Comparison of ENCODE assay signal across 8 cellular contexts in genomic region chr5:135034186-135034962, GRCh38. TPM values are rescaled to one million over a fixed set of nuclear protein-coding genes. Genes with fewer than 3 reads are reported as not detected.
A peak's percentile ranks its signal among the peaks of the same experiment; 100 is the strongest.
DNase-seq lines count a peak whose midpoint lies in the region; ATAC-seq and TF ChIP-seq lines count a peak whose summit lies in the region.

Gene PITX1 (minus strand): TSS chr5:135034228. CDS start chr5:135033881, 347 bp downstream.

- WGBS in upper lobe of left lung, 2 donors = 8 to 24% methylated on average over 5 to 18 of the region's 71 CpGs

- no peak for TF ChIP-seq EP300 in upper lobe of left lung (IDR thresholded peaks at IDR 0.05)

- no peaks in the 10 kb centered on the region; the same call in 1 of the 2 replicates for H3K36me3 ChIP-seq in SK-N-MC (ENCODE audit: insufficient read depth, low read length)
- H3K36me3 ChIP-seq in colonic mucosa = no peaks in the 10 kb centered on the region
- H3K36me3 ChIP-seq in mucosa of rectum (ENCODE audit: control insufficient read depth in 2 of 2, insufficient read depth in 2 of 2, low read length in 2 of 2) = no peaks in the 10 kb centered on the region
- H3K36me3 ChIP-seq in upper lobe of left lung = no peaks in the 10 kb centered on the region

- peak in 1 of 2 donors; percentile 9 for ATAC-seq in upper lobe of left lung (ENCODE audit: low FRiP score in 2 of 2)
- ATAC-seq in HG03196 (IDR thresholded peaks at IDR 0.05; ENCODE audit: unreplicated experiment) = no peak

- H3K9me3 ChIP-seq in SK-N-MC (ENCODE audit: low read depth, low read length) (no peaks in the 10 kb centered on the region), colonic mucosa (no peaks in the 10 kb centered on the region), mucosa of rectum (ENCODE audit: control insufficient read depth in 2 of 2, low read length in 2 of 2) (no peaks in the 10 kb centered on the region), upper lobe of left lung (no peaks in the 10 kb centered on the region)

- H3K27ac ChIP-seq in SK-N-MC (peak within 1 kb of the TSS; percentile 82), colonic mucosa (peak within 1 kb of the TSS; percentile 50), mucosa of rectum (ENCODE audit: low read depth in 2 of 2, low read length in 2 of 2) (peak within 1 kb of the TSS; percentile 68 to 83), upper lobe of left lung (peak within 1 kb of the TSS in 1 of 4 donors; percentile 24)

- H3K4me3 ChIP-seq in SK-N-MC = peak within 1 kb of the TSS; percentile 100
- peak within 1 kb of the TSS; percentile 49 for H3K4me3 ChIP-seq in colonic mucosa
- peak within 1 kb of the TSS; percentile 72 to 74 for H3K4me3 ChIP-seq in mucosa of rectum (ENCODE audit: low read length in 2 of 2)
- H3K4me3 ChIP-seq in upper lobe of left lung = peak within 1 kb of the TSS in 3 of 4 donors; percentile 40 to 48 (median 46)

- H3K4me1 ChIP-seq in colonic mucosa = peaks cover 23% of the 10 kb centered on the region
- peaks cover 18 to 19% of the 10 kb centered on the region in 2 donors for H3K4me1 ChIP-seq in mucosa of rectum (ENCODE audit: control insufficient read depth in 2 of 2, insufficient read depth in 2 of 2, low read length in 2 of 2)
- H3K4me1 ChIP-seq in upper lobe of left lung = peaks cover 40 to 54% (median 46%) of the 10 kb centered on the region in 4 donors

- intact Hi-C loops in colonic mucosa (cut with DNase I) = loop anchor here (5.0 kb wide), 1 partner anchor 153 kb away; no protein-coding TSS in a partner anchor

- DNase-seq in DMS53 (lab: John Stamatoyannopoulos, UW) (peak; percentile 93), HuH-7.5 (ENCODE audit: low spot score) (peak; percentile 85), SK-N-MC (ENCODE audit: low read depth, low spot score) (no peak), colonic mucosa (peak; percentile 72), upper lobe of left lung (peak in 1 of 2 donors; percentile 87), cortex of kidney (lab: John Stamatoyannopoulos, UW) (no peak)

- no peak for TF ChIP-seq POLR2A in upper lobe of left lung (IDR thresholded peaks at IDR 0.05)

- H3K27me3 ChIP-seq in colonic mucosa (peaks cover 86% of the 10 kb centered on the region), mucosa of rectum (ENCODE audit: control insufficient read depth in 2 of 2, insufficient read depth in 2 of 2, low read length in 2 of 2) (peaks cover 59 to 69% of the 10 kb centered on the region in 2 donors), upper lobe of left lung (peaks cover 0 to 92% (median 63%) of the 10 kb centered on the region in 4 donors)

- H3K9ac ChIP-seq in SK-N-MC (ENCODE audit: insufficient read length) = peak within 1 kb of the TSS; percentile 91
- H3K9ac ChIP-seq in colonic mucosa (ENCODE audit: low read depth in 2 of 2, low read length in 2 of 2) = peak within 1 kb of the TSS; percentile 58 to 66
- peak within 1 kb of the TSS; percentile 52 to 68 for H3K9ac ChIP-seq in mucosa of rectum (ENCODE audit: low read depth in 1 of 2, low read length in 2 of 2)

- TF ChIP-seq CTCF in colonic mucosa (IDR thresholded peaks at IDR 0.05) = no peak
- TF ChIP-seq CTCF in upper lobe of left lung (IDR thresholded peaks at IDR 0.05) = no peak

RNA-seq across cellular contexts. Expression of gene PITX1, which starts in this region (rescaled TPM):
- 1 to 10 TPM; 7.8 to 9.9 TPM for total RNA-seq in colonic mucosa
- total RNA-seq in upper lobe of left lung = 10 to 100 TPM in 1 of 6 donors, 1 to 10 TPM in 1, under 1 TPM in 2, not detected in 2; 0.23 to 11.0 (median 1.0) TPM

Comparison
In these comparisons a context has a peak if more than half of its experiments do, and no peak if none do; other contexts are left out.
1. DNase-seq: peak in DMS53 (single experiment), HuH-7.5 (single experiment) and colonic mucosa (single experiment); none in SK-N-MC (single experiment) and cortex of kidney (single experiment).
2. H3K4me3 ChIP-seq: peak in every context shown above with its lines; median percentile 100 in SK-N-MC; 73 in mucosa of rectum; 49 in colonic mucosa; 46 in upper lobe of left lung.
3. Peak in every context shown above with its lines, with median percentiles within 50 percentile points of each other: H3K9ac ChIP-seq.